1 cellular context compared by ENCODE assay signal in the genomic region with DNA sequence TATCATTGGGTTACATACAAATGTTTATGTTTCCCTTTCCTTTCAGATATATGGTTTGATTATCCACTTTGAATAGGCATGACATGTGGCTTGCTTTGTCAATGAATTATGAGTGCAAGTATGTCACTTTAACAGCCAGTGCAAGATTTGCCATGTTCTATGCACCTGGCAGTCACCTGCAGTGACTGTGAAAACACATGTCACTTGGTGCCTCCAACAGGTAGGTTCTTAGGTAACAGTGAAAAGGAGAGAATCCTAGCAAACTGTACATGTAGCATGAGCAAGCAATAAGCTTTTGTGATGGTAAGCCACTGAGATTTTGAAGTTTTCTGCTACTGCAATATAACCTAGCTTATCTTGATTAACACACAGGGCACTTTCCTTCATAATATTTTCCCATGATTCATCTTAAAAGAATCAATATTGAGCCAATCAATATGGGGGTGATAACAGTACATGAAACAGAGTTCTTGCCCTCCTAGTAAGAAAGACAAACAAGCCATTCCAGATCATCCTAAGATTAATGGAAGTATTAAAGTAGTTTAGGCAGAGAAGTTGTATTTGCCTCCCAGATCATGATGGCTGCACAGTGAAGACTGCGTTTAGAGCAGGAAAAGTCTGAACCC.
TF ChIP-seq lines count a peak whose summit lies in the region.

No MANE protein-coding gene starts in this region.

TF ChIP-seq in SK-N-SH, 30 proteins besides CTCF, POLR2A, EP300 and RAD21 (continued from another document):
- TF ChIP-seq MEF2A (IDR thresholded peaks at IDR 0.05; ENCODE audit: borderline replicate concordance, low read depth) (no peak), SIN3A (IDR thresholded peaks at IDR 0.05; ENCODE audit: borderline replicate concordance, low read depth, low read length) (no peak), GABPA (IDR thresholded peaks at IDR 0.05; ENCODE audit: low read depth) (no peak), USF2 (IDR thresholded peaks at IDR 0.05; ENCODE audit: borderline replicate concordance, low read depth, low read length) (no peak), POLR2AphosphoS5 (IDR thresholded peaks at IDR 0.05; ENCODE audit: low read depth, low read length) (no peak), RCOR1 (IDR thresholded peaks at IDR 0.05; ENCODE audit: low read length) (no peak), FOXJ3 (CRISPR knock-in tag; IDR thresholded peaks at IDR 0.05) (no peak), PBX3 (IDR thresholded peaks at IDR 0.05) (no peak)
